Comparison of ENCODE assay signal across 20 cellular contexts in the genomic region with DNA sequence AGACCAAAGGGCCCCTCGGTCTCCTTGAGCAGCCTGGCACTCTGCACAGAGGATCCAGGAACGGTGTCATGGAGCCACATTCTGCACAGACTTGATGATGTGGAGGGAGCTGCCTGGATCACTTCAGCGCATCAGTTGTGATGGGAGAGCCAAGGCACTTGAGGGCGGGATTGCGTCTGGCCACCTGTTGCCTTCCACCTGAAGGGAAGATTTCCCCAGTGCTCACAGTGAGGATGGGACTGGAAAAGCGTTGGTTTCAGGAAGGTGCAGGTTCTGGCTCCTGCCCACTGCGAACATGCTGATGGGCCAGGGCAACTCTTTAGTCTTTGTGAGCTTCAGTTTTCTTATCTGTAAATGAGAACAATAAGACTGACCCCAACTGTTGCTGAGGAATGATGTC. TPM values are rescaled to one million over a fixed set of nuclear protein-coding genes. Genes with fewer than 3 reads are reported as not detected.
DNase-seq lines count a peak whose midpoint lies in the region; ATAC-seq and TF ChIP-seq lines count a peak whose summit lies in the region.
"Had no signal": no experiment of that assay in that cellular context is flagged by ENCODE, and none has a peak within 500 bp of the region (broad histone marks: within the 10 kb centered on the region; RNA-seq: fewer than 3 reads in every experiment).

No MANE protein-coding gene starts in this region.

- no peak overlapping the region for H3K4me3 Mint-ChIP-seq in stimulated activated naive CD8-positive, alpha-beta T cell treated with anti-CD3 and anti-CD28 coated beads, Interleukin-15, Interleukin-2, amounts not matched to agents 100 ng/mL and 50 ng/mL, for 24 hours
- H3K4me3 Mint-ChIP-seq in stimulated activated naive CD8-positive, alpha-beta T cell treated with anti-CD3 and anti-CD28 coated beads, Interleukin-15, amount 100 ng/mL, for 72 hours, result peak overlapping the region in 1 of 2 donors; percentile 29
- H3K4me3 Mint-ChIP-seq in activated T-helper 1 cell treated with anti-CD3 and anti-CD28 coated beads, Interleukin-12 subunit alpha, Interleukin-12 subunit beta, Interleukin-2, Interleukin-4 antibody, amounts not matched to agents 30 ng/mL and 10 ng/mL and 1 ng/mL, durations not matched to agents 14 hours and 24 hours and 36 hours, result no peak overlapping the region
- no peak overlapping the region for H3K4me3 Mint-ChIP-seq in memory B cell
- H3K4me3 Mint-ChIP-seq in type B pancreatic cell, result peak overlapping the region; percentile 68
- no peak overlapping the region for H3K4me3 Mint-ChIP-seq in CD14-positive monocyte

- intact Hi-C loops in activated T-helper 1 cell treated with anti-CD3 and anti-CD28 coated beads, Interleukin-12 subunit alpha, Interleukin-12 subunit beta, Interleukin-2, Interleukin-4 antibody, amounts not matched to agents 30 ng/mL and 10 ng/mL and 1 ng/mL, durations not matched to agents 14 hours and 24 hours and 36 hours (cut with micrococcal nuclease), result loop anchor here (5.0 to 10.0 kb wide), 2 partner anchors 779 to 1508 kb away; a partner anchor contains a TSS
- intact Hi-C loops in CD14-positive monocyte (cut with micrococcal nuclease), result loop anchor here (5.0 kb wide), 4 partner anchors 128 to 193 kb away; a partner anchor contains a TSS

- H3K36me3 Mint-ChIP-seq in stimulated activated naive CD8-positive, alpha-beta T cell treated with anti-CD3 and anti-CD28 coated beads, Interleukin-15, Interleukin-2, amounts not matched to agents 100 ng/mL and 50 ng/mL, for 24 hours (ENCODE audit: low read depth), result peaks cover 45% of the 10 kb centered on the region
- H3K36me3 Mint-ChIP-seq in activated T-helper 1 cell treated with anti-CD3 and anti-CD28 coated beads, Interleukin-12 subunit alpha, Interleukin-12 subunit beta, Interleukin-2, Interleukin-4 antibody, amounts not matched to agents 30 ng/mL and 10 ng/mL and 1 ng/mL, durations not matched to agents 14 hours and 24 hours and 36 hours (ENCODE audit: low read depth), result peaks cover 31% of the 10 kb centered on the region
- H3K36me3 Mint-ChIP-seq in memory B cell (peaks cover 7% of the 10 kb centered on the region), type B pancreatic cell (peaks cover 9% of the 10 kb centered on the region), CD14-positive monocyte (peaks cover 56 to 66% of the 10 kb centered on the region in 2 donors)

- DNase-seq in stimulated activated naive CD8-positive, alpha-beta T cell treated with anti-CD3 and anti-CD28 coated beads, Interleukin-15, amount 100 ng/mL, for 72 hours, result no peak
- DNase-seq in activated T-helper 1 cell treated with anti-CD3 and anti-CD28 coated beads, Interleukin-12 subunit alpha, Interleukin-12 subunit beta, Interleukin-2, Interleukin-4 antibody, amounts not matched to agents 30 ng/mL and 10 ng/mL and 1 ng/mL, durations not matched to agents 14 hours and 24 hours and 36 hours (ENCODE audit: low spot score), result no peak
- DNase-seq in memory B cell (ENCODE audit: low spot score in 2 of 2), result no peak
- no peak for DNase-seq in type B pancreatic cell (ENCODE audit: extremely low spot score, unreplicated experiment)
- no peak for DNase-seq in NCI-H2196 treated with DMSO at 0.1 percent for 48 hours (lab: John Stamatoyannopoulos, UW; ENCODE audit: unreplicated experiment)
- DNase-seq in CD14-positive monocyte (ENCODE audit: low spot score), result no peak
- DNase-seq: activated naive CD4-positive, alpha-beta T cell treated with Interleukin-2 at 50 U/mL for 16 hours; AML-193; DMS153; effector CD8-positive, alpha-beta T cell; heart right ventricle; MG63; NCI-H187; NCI-H524 treated with DMSO at 0.1 percent for 48 hours; nucleus accumbens; stimulated activated CD4-positive, alpha-beta T cell treated with anti-CD3 and anti-CD28 coated beads, Interleukin-4, amount 100 ng/mL, for 1 hour; stimulated activated CD8-positive, alpha-beta memory T cell treated with anti-CD3 and anti-CD28 coated beads, Interleukin-4, amount 100 ng/mL, for 48 hours; tibial artery had no signal

- TF ChIP-seq CTCF in type B pancreatic cell (conservative IDR thresholded peaks at IDR 0.05), result no peak
- TF ChIP-seq CTCF in CD14-positive monocyte (IDR thresholded peaks at IDR 0.05), result no peak

- H3K4me1 Mint-ChIP-seq in stimulated activated naive CD8-positive, alpha-beta T cell treated with anti-CD3 and anti-CD28 coated beads, Interleukin-15, Interleukin-2, amounts not matched to agents 100 ng/mL and 50 ng/mL, for 24 hours (ENCODE audit: low read depth), result peaks cover 38% of the 10 kb centered on the region
- peaks cover 54% of the 10 kb centered on the region for H3K4me1 Mint-ChIP-seq in stimulated activated naive CD8-positive, alpha-beta T cell treated with anti-CD3 and anti-CD28 coated beads, Interleukin-15, amount 100 ng/mL, for 72 hours
- peaks cover 34% of the 10 kb centered on the region for H3K4me1 Mint-ChIP-seq in activated T-helper 1 cell treated with anti-CD3 and anti-CD28 coated beads, Interleukin-12 subunit alpha, Interleukin-12 subunit beta, Interleukin-2, Interleukin-4 antibody, amounts not matched to agents 30 ng/mL and 10 ng/mL and 1 ng/mL, durations not matched to agents 14 hours and 24 hours and 36 hours (ENCODE audit: low read depth)
- peaks cover 34% of the 10 kb centered on the region for H3K4me1 Mint-ChIP-seq in memory B cell
- peaks cover 25% of the 10 kb centered on the region for H3K4me1 Mint-ChIP-seq in type B pancreatic cell (ENCODE audit: unreplicated experiment)
- H3K4me1 Mint-ChIP-seq in CD14-positive monocyte, result peaks cover 30% of the 10 kb centered on the region

- ATAC-seq in stimulated activated naive CD8-positive, alpha-beta T cell treated with anti-CD3 and anti-CD28 coated beads, Interleukin-15, amount 100 ng/mL, for 72 hours, result no peak
- ATAC-seq in memory B cell (ENCODE audit: low read depth) (no peak), GM21786 (IDR thresholded peaks at IDR 0.05; ENCODE audit: unreplicated experiment) (no peak)
- ATAC-seq: heart right ventricle had no signal

- no peaks in the 10 kb centered on the region for H3K27me3 Mint-ChIP-seq in stimulated activated naive CD8-positive, alpha-beta T cell treated with anti-CD3 and anti-CD28 coated beads, Interleukin-15, Interleukin-2, amounts not matched to agents 100 ng/mL and 50 ng/mL, for 24 hours
- H3K27me3 Mint-ChIP-seq in stimulated activated naive CD8-positive, alpha-beta T cell treated with anti-CD3 and anti-CD28 coated beads, Interleukin-15, amount 100 ng/mL, for 72 hours, result no peaks in the 10 kb centered on the region
- no peaks in the 10 kb centered on the region for H3K27me3 Mint-ChIP-seq in activated T-helper 1 cell treated with anti-CD3 and anti-CD28 coated beads, Interleukin-12 subunit alpha, Interleukin-12 subunit beta, Interleukin-2, Interleukin-4 antibody, amounts not matched to agents 30 ng/mL and 10 ng/mL and 1 ng/mL, durations not matched to agents 14 hours and 24 hours and 36 hours (ENCODE audit: insufficient read depth)
- H3K27me3 Mint-ChIP-seq in memory B cell (no peaks in the 10 kb centered on the region), type B pancreatic cell (no peaks in the 10 kb centered on the region), CD14-positive monocyte (ENCODE audit: low read depth in 3 of 3) (peaks cover 0 to 2% (median 0%) of the 10 kb centered on the region in 3 donors)

- H3K9me3 Mint-ChIP-seq in stimulated activated naive CD8-positive, alpha-beta T cell treated with anti-CD3 and anti-CD28 coated beads, Interleukin-15, Interleukin-2, amounts not matched to agents 100 ng/mL and 50 ng/mL, for 24 hours, result no peaks in the 10 kb centered on the region
- H3K9me3 Mint-ChIP-seq in stimulated activated naive CD8-positive, alpha-beta T cell treated with anti-CD3 and anti-CD28 coated beads, Interleukin-15, amount 100 ng/mL, for 72 hours, result no peaks in the 10 kb centered on the region
- no peaks in the 10 kb centered on the region for H3K9me3 Mint-ChIP-seq in activated T-helper 1 cell treated with anti-CD3 and anti-CD28 coated beads, Interleukin-12 subunit alpha, Interleukin-12 subunit beta, Interleukin-2, Interleukin-4 antibody, amounts not matched to agents 30 ng/mL and 10 ng/mL and 1 ng/mL, durations not matched to agents 14 hours and 24 hours and 36 hours
- H3K9me3 Mint-ChIP-seq in memory B cell (no peaks in the 10 kb centered on the region), type B pancreatic cell (no peaks in the 10 kb centered on the region), CD14-positive monocyte (no peaks in the 10 kb centered on the region)

- H3K27ac Mint-ChIP-seq in stimulated activated naive CD8-positive, alpha-beta T cell treated with anti-CD3 and anti-CD28 coated beads, Interleukin-15, Interleukin-2, amounts not matched to agents 100 ng/mL and 50 ng/mL, for 24 hours, result peak overlapping the region; percentile 10
- H3K27ac Mint-ChIP-seq in stimulated activated naive CD8-positive, alpha-beta T cell treated with anti-CD3 and anti-CD28 coated beads, Interleukin-15, amount 100 ng/mL, for 72 hours, result peak overlapping the region in 1 of 2 donors; percentile 85
- peak overlapping the region; percentile 34 for H3K27ac Mint-ChIP-seq in activated T-helper 1 cell treated with anti-CD3 and anti-CD28 coated beads, Interleukin-12 subunit alpha, Interleukin-12 subunit beta, Interleukin-2, Interleukin-4 antibody, amounts not matched to agents 30 ng/mL and 10 ng/mL and 1 ng/mL, durations not matched to agents 14 hours and 24 hours and 36 hours
- peak overlapping the region; percentile 72 for H3K27ac Mint-ChIP-seq in memory B cell
- peak overlapping the region; percentile 94 for H3K27ac Mint-ChIP-seq in type B pancreatic cell
- H3K27ac Mint-ChIP-seq in CD14-positive monocyte, result peak overlapping the region in 3 of 7 donors; percentile 38 to 57 (median 41)

RNA-seq across cellular contexts. Expression of a gene that starts 2.6 kb away (rescaled TPM):
- 161 and 177 TPM in 2 replicates for total RNA-seq in activated T-helper 1 cell treated with anti-CD3 and anti-CD28 coated beads, Interleukin-12 subunit alpha, Interleukin-12 subunit beta, Interleukin-2, Interleukin-4 antibody, amounts not matched to agents 30 ng/mL and 10 ng/mL and 1 ng/mL, durations not matched to agents 14 hours and 24 hours and 36 hours
- 126 and 174 TPM in 2 replicates for total RNA-seq in type B pancreatic cell (ENCODE audit: low replicate concordance)
- 100 to 1,000 TPM; 193 to 235 TPM for polyA plus RNA-seq in CD14-positive monocyte

RNA-seq across cellular contexts. Expression of a gene that starts 2.9 kb away (rescaled TPM):
- 8.4 and 8.6 TPM in 2 replicates for total RNA-seq in activated T-helper 1 cell treated with anti-CD3 and anti-CD28 coated beads, Interleukin-12 subunit alpha, Interleukin-12 subunit beta, Interleukin-2, Interleukin-4 antibody, amounts not matched to agents 30 ng/mL and 10 ng/mL and 1 ng/mL, durations not matched to agents 14 hours and 24 hours and 36 hours
- total RNA-seq in type B pancreatic cell (ENCODE audit: low replicate concordance), result 17.7 and 27.5 TPM in 2 replicates
- polyA plus RNA-seq in CD14-positive monocyte, result 1 to 10 TPM; 1.5 to 1.7 TPM

RNA-seq across cellular contexts. Expression of a gene that starts 18.1 kb away (rescaled TPM):
- total RNA-seq in activated T-helper 1 cell treated with anti-CD3 and anti-CD28 coated beads, Interleukin-12 subunit alpha, Interleukin-12 subunit beta, Interleukin-2, Interleukin-4 antibody, amounts not matched to agents 30 ng/mL and 10 ng/mL and 1 ng/mL, durations not matched to agents 14 hours and 24 hours and 36 hours, result 22.4 and 24.0 TPM in 2 replicates
- total RNA-seq in type B pancreatic cell (ENCODE audit: low replicate concordance), result 26.7 and 27.3 TPM in 2 replicates
- 10 to 100 TPM in 1 of 2 donors, 1 to 10 TPM in 1; 8.2 to 10.5 TPM for polyA plus RNA-seq in CD14-positive monocyte
